Comparison of ENCODE assay signal across 8 cellular contexts in the genomic region with DNA sequence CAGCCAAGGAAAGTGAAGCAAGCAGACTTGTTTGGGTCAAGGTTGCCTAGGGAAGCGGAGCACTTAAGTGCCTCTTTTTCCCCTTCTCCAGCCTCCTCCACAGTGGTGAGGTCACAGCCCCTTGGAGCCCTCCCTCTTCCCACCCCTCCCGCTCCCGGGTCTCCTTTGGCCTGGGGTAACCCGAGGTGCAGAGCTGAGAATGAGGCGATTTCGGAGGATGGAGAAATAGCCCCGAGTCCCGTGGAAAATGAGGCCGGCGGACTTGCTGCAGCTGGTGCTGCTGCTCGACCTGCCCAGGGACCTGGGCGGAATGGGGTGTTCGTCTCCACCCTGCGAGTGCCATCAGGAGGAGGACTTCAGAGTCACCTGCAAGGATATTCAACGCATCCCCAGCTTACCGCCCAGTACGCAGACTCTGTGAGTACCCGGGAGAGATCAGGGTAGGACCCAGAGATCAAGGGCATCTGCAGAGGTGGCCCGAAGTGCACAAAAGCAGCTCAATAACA. TPM values are rescaled to one million over a fixed set of nuclear protein-coding genes. Genes with fewer than 3 reads are reported as not detected.
A peak's percentile ranks its signal among the peaks of the same experiment; 100 is the strongest.
DNase-seq lines count a peak whose midpoint lies in the region; ATAC-seq and TF ChIP-seq lines count a peak whose summit lies in the region.

A gene (plus strand): TSS at position 188 of the 506 bp plus-strand sequence. CDS start 60 bp downstream, at position 248.

- intact Hi-C loops in body of pancreas (cut with DNase I) = no loop called here

- H3K4me3 ChIP-seq in ACC112 (ENCODE audit: low read depth, low read length) (peak within 1 kb of the TSS; percentile 94), body of pancreas (no peak within 1 kb of the TSS), subcutaneous abdominal adipose tissue (ENCODE audit: low read depth in 1 of 5, low read length in 5 of 5) (peak within 1 kb of the TSS; percentile 63 to 79 (median 68))

- TF ChIP-seq POLR2A in body of pancreas (IDR thresholded peaks at IDR 0.05) = no peak

- H3K9ac ChIP-seq in subcutaneous abdominal adipose tissue (ENCODE audit: low read length in 5 of 5) = peak within 1 kb of the TSS in 3 of 5 donors; percentile 52 to 62 (median 57)

- no peaks in the 10 kb centered on the region for H3K79me2 ChIP-seq in ACC112 (ENCODE audit: control insufficient read depth, insufficient read depth, low read length, unreplicated experiment)

- peaks cover 6% of the 10 kb centered on the region for H3K27me3 Mint-ChIP-seq in IgD-negative memory B cell

- peaks cover 37% of the 10 kb centered on the region for H3K27me3 ChIP-seq in ACC112 (ENCODE audit: insufficient read depth, low read length)
- no peaks in the 10 kb centered on the region for H3K27me3 ChIP-seq in body of pancreas
- peaks cover 0 to 10% (median 7%) of the 10 kb centered on the region in 5 donors for H3K27me3 ChIP-seq in subcutaneous abdominal adipose tissue (ENCODE audit: control insufficient read depth in 5 of 5, insufficient read depth in 4 of 5, low read length in 5 of 5)

- WGBS in body of pancreas, 2 donors = 8 to 13% methylated on average over 16 to 19 of the region's 19 CpGs

- H2AFZ ChIP-seq in ACC112 (ENCODE audit: low read length, unreplicated experiment) = peak within 1 kb of the TSS; percentile 90

- H3K4me3 Mint-ChIP-seq in IgD-negative memory B cell = peak within 1 kb of the TSS; percentile 69 to 93 (median 84)

- peaks cover 36 to 52% (median 45%) of the 10 kb centered on the region in 3 donors for H3K4me1 Mint-ChIP-seq in IgD-negative memory B cell

- H3K36me3 ChIP-seq in ACC112 (ENCODE audit: insufficient read depth, low read length) = no peaks in the 10 kb centered on the region
- no peaks in the 10 kb centered on the region for H3K36me3 ChIP-seq in body of pancreas (replicated peaks in 1 of 2; ENCODE audit: insufficient read depth in 1 of 2, low read depth in 2 of 2)
- no peaks in the 10 kb centered on the region for H3K36me3 ChIP-seq in subcutaneous abdominal adipose tissue (ENCODE audit: control insufficient read depth in 5 of 5, insufficient read depth in 5 of 5, low read length in 5 of 5)

- peak within 1 kb of the TSS in 1 of 3 donors; percentile 15 for H3K27ac Mint-ChIP-seq in IgD-negative memory B cell

- no peaks in the 10 kb centered on the region for H3K9me3 ChIP-seq in body of pancreas
- no peaks in the 10 kb centered on the region for H3K9me3 ChIP-seq in subcutaneous abdominal adipose tissue (ENCODE audit: control insufficient read depth in 5 of 5, low read length in 5 of 5)

- H3K9me3 Mint-ChIP-seq in IgD-negative memory B cell = peaks cover 0 to 2% (median 0%) of the 10 kb centered on the region in 3 donors

- DNase-seq in body of pancreas = peak in 1 of 4 donors; percentile 14
- no peak for DNase-seq in left lobe of liver (ENCODE audit: low spot score)
- no peak for DNase-seq in SK-N-DZ (ENCODE audit: low spot score)
- DNase-seq in stimulated activated CD4-positive, alpha-beta T cell treated with anti-CD3 and anti-CD28 coated beads, Interleukin-1b, Interleukin-23, amount 100 ng/mL, for 48 hours = no peak
- DNase-seq in NCI-H2081 (lab: John Stamatoyannopoulos, UW) = no peak

- no peaks in the 10 kb centered on the region for H3K36me3 Mint-ChIP-seq in IgD-negative memory B cell

- H3K27ac ChIP-seq in ACC112 (ENCODE audit: low read depth, low read length) = no peak within 1 kb of the TSS
- H3K27ac ChIP-seq in body of pancreas = no peak within 1 kb of the TSS
- no peak within 1 kb of the TSS for H3K27ac ChIP-seq in subcutaneous abdominal adipose tissue (ENCODE audit: low read depth, low read length)

- ATAC-seq in body of pancreas (peak; percentile 13), left lobe of liver (peak; percentile 40)

- no peak for TF ChIP-seq CTCF in body of pancreas (IDR thresholded peaks at IDR 0.05)

- peaks cover 6% of the 10 kb centered on the region for H3K4me1 ChIP-seq in ACC112 (ENCODE audit: control insufficient read depth, insufficient read depth, low read length, unreplicated experiment)
- peaks cover 10% of the 10 kb centered on the region for H3K4me1 ChIP-seq in body of pancreas
- peaks cover 4 to 15% (median 13%) of the 10 kb centered on the region in 5 donors for H3K4me1 ChIP-seq in subcutaneous abdominal adipose tissue (ENCODE audit: control insufficient read depth in 5 of 5, insufficient read depth in 5 of 5, low read length in 5 of 5)

RNA-seq across cellular contexts. Expression of the gene that starts here (rescaled TPM):
- polyA plus RNA-seq in IgD-negative memory B cell = not detected
- total RNA-seq in body of pancreas (not detected), left lobe of liver (0.15 TPM)
- 0.20 and 0.58 TPM in 2 replicates for polyA plus RNA-seq in SK-N-DZ (2014; cell fraction: cytosol; rRNA removed)
- polyA plus RNA-seq in SK-N-DZ (2014; cell fraction: nucleus; rRNA removed) = 3.1 and 4.0 TPM in 2 replicates

Comparison
In these comparisons a context has a peak if more than half of its experiments do, and no peak if none do; other contexts are left out.
1. Peak in ATAC-seq in body of pancreas; RNA of the gene not detected or under 1 TPM.
2. Peak in ATAC-seq in left lobe of liver; RNA of the gene not detected or under 1 TPM.
3. H3K4me3 ChIP-seq: peak in ACC112 (single experiment) and subcutaneous abdominal adipose tissue (5 of 5); none in body of pancreas (0 of 2).